Comparison of ENCODE assay signal across 12 cellular contexts in genomic region chr1:233675893-233676292, GRCh38.
DNase-seq lines count a peak whose midpoint lies in the region; ATAC-seq, FAIRE-seq and TF ChIP-seq lines count a peak whose summit lies in the region.
"Had no signal": no experiment of that assay in that cellular context is flagged by ENCODE, and none has a peak within 500 bp of the region (broad histone marks: within the 10 kb centered on the region; RNA-seq: fewer than 3 reads in every experiment).

No MANE protein-coding gene starts in this region.

- ATAC-seq in GM19452 (IDR thresholded peaks at IDR 0.05; ENCODE audit: unreplicated experiment) (peak; percentile 70), HG02852 (IDR thresholded peaks at IDR 0.05; ENCODE audit: unreplicated experiment) (peak; percentile 89), HG03558 (IDR thresholded peaks at IDR 0.05; ENCODE audit: extremely low read depth, unreplicated experiment) (peak; percentile 85)
- ATAC-seq: T-helper 17 cell had no signal

- TF ChIP-seq POLR2A in GM12892 (IDR thresholded peaks at IDR 0.05; ENCODE audit: low read depth, low read length): no peak

- peak; percentile 14 for FAIRE-seq in GM12892 (lab: Jason Lieb, UNC)

- DNase-seq in GM12892 (ENCODE audit: insufficient read length): no peak
- DNase-seq in OCI-M2 (lab: John Stamatoyannopoulos, UW; ENCODE audit: unreplicated experiment): no peak
- DNase-seq in nucleus accumbens (lab: John Stamatoyannopoulos, UW): no peak
- no peak for DNase-seq in NCI-H526 (lab: John Stamatoyannopoulos, UW)
- no peak for DNase-seq in HPDE6-E6E7 (ENCODE audit: extremely low spot score)
- DNase-seq: brain microvascular endothelial cell; KBM-7; stimulated activated CD4-positive, alpha-beta T cell treated with anti-CD3 and anti-CD28 coated beads, Interleukin-2, amount 100 ng/mL, for 48 hours; T-helper 17 cell had no signal
